ENCODE assay signal across 18 cellular contexts in the genomic region with DNA sequence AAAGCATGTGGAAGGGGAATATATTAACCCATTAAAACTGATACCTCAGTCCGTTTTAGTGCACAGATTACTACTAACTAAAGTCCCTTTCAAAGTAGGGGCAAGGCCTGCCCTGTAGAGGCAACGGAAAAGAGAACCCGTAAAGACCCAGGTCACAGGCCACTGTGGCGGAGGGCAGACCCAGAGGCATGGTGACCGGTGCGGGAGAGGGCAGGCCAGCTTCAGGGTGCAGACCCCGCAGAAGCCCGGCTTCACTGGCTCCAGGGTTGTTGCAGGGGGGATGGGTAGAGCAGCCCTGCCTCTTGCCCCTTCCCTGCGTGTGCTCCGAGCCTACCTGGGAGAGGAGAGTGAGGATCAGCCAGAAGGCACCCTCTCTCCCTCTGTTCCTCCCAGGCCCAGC. TPM values are rescaled to one million over a fixed set of nuclear protein-coding genes. Genes with fewer than 3 reads are reported as not detected.
A peak's percentile ranks its signal among the peaks of the same experiment; 100 is the strongest.
DNase-seq lines count a peak whose midpoint lies in the region; ATAC-seq and TF ChIP-seq lines count a peak whose summit lies in the region.
"Had no signal": no experiment of that assay in that cellular context is flagged by ENCODE, and none has a peak within 500 bp of the region (broad histone marks: within the 10 kb centered on the region; RNA-seq: fewer than 3 reads in every experiment).

No MANE protein-coding gene starts in this region.

- no peak overlapping the region for H3K27ac ChIP-seq in GM23338 (ENCODE audit: low read depth)
- peak overlapping the region; percentile 73 for H3K27ac ChIP-seq in layer of hippocampus (ENCODE audit: low read depth, low read length)
- peak overlapping the region; percentile 74 for H3K27ac ChIP-seq in substantia nigra (ENCODE audit: low read depth, low read length, poor library complexity, severe bottlenecking)
- no peak overlapping the region for H3K27ac ChIP-seq in coronary artery
- H3K27ac ChIP-seq: A549, GM23248 had no signal

- H3K4me2 ChIP-seq in GM23338 = no peak overlapping the region
- H3K4me2 ChIP-seq: A549 had no signal

- TF ChIP-seq CTCF in GM23338 (conservative IDR thresholded peaks at IDR 0.05; ENCODE audit: low read depth in 2 of 2) (no peak), chondrocyte (IDR thresholded peaks at IDR 0.05) (no peak), coronary artery (IDR thresholded peaks at IDR 0.05) (no peak)
- no peak for TF ChIP-seq CTCF in activated CD8-positive, alpha-beta T cell treated with anti-CD3 and anti-CD28 coated beads for 36 hours (IDR thresholded peaks at IDR 0.05)

- H3K4me3 ChIP-seq in GM23338 (no peak overlapping the region), coronary artery (no peak overlapping the region)
- H3K4me3 ChIP-seq: A549, GM23248, K562 had no signal

- no peaks in the 10 kb centered on the region for H3K27me3 ChIP-seq in GM23338 (ENCODE audit: insufficient read depth)
- H3K27me3 ChIP-seq in layer of hippocampus (ENCODE audit: control insufficient read depth, insufficient read depth, low read length) = no peaks in the 10 kb centered on the region
- H3K27me3 ChIP-seq: BE2C had no signal

- POLR2A ChIA-PET in activated CD8-positive, alpha-beta T cell treated with anti-CD3 and anti-CD28 coated beads for 36 hours (lab: Charles Lee) = no interaction called here

- H3K27me3 Mint-ChIP-seq in GM23338 (ENCODE audit: insufficient read depth, low read depth, poor library complexity) = peaks cover 13% of the 10 kb centered on the region
- H3K27me3 Mint-ChIP-seq in chondrocyte (ENCODE audit: low read depth) = peaks cover 13% of the 10 kb centered on the region
- H3K27me3 Mint-ChIP-seq in activated CD8-positive, alpha-beta T cell treated with anti-CD3 and anti-CD28 coated beads for 36 hours = no peaks in the 10 kb centered on the region

- H2AFZ ChIP-seq in GM23338 = no peak overlapping the region
- H2AFZ ChIP-seq: GM23248 had no signal

- H3K4me1 ChIP-seq in GM23338 (ENCODE audit: insufficient read depth) = no peaks in the 10 kb centered on the region
- H3K4me1 ChIP-seq: A549, BE2C had no signal

- ATAC-seq in GM23338 = peak; percentile 23
- no peak for ATAC-seq in activated CD8-positive, alpha-beta T cell treated with anti-CD3 and anti-CD28 coated beads for 36 hours

- CTCF ChIA-PET in activated CD8-positive, alpha-beta T cell treated with anti-CD3 and anti-CD28 coated beads for 36 hours (lab: Charles Lee) = interaction anchor here (0.8 to 4.4 kb wide), 27 partner anchors 8 to 386 kb away, joined by 3 to 188 read pairs (median 10); partner anchors contain the start of genes RBBP5 and TMEM81

- H3K36me3 ChIP-seq in GM23338 (ENCODE audit: insufficient read depth) = no peaks in the 10 kb centered on the region
- H3K36me3 ChIP-seq: BE2C had no signal

- H3K9me2 ChIP-seq in GM23338 (ENCODE audit: insufficient read depth) = no peaks in the 10 kb centered on the region

- H3K4me3 Mint-ChIP-seq in GM23338 (no peak overlapping the region), chondrocyte (ENCODE audit: unreplicated experiment) (no peak overlapping the region)
- H3K4me3 Mint-ChIP-seq in activated CD8-positive, alpha-beta T cell treated with anti-CD3 and anti-CD28 coated beads for 36 hours = no peak overlapping the region
- H3K4me3 Mint-ChIP-seq: CD14-positive monocyte; CD8-positive, alpha-beta T cell; H9 had no signal

- H4K20me1 ChIP-seq in GM23338 (replicated peaks; ENCODE audit: insufficient read depth) = no peaks in the 10 kb centered on the region

- intact Hi-C loops in activated CD8-positive, alpha-beta T cell treated with anti-CD3 and anti-CD28 coated beads for 36 hours (cut with micrococcal nuclease) = loop anchor here (5.0 kb wide), 1 partner anchor 73 kb away; no protein-coding TSS in a partner anchor

- H3K4me1 Mint-ChIP-seq in GM23338 = peaks cover 14% of the 10 kb centered on the region
- no peaks in the 10 kb centered on the region for H3K4me1 Mint-ChIP-seq in chondrocyte (ENCODE audit: low read depth)
- H3K4me1 Mint-ChIP-seq in activated CD8-positive, alpha-beta T cell treated with anti-CD3 and anti-CD28 coated beads for 36 hours (ENCODE audit: low read depth) = no peaks in the 10 kb centered on the region
- H3K4me1 Mint-ChIP-seq: CD14-positive monocyte had no signal

- H3K27ac Mint-ChIP-seq in GM23338 = no peak overlapping the region
- H3K27ac Mint-ChIP-seq in chondrocyte (ENCODE audit: unreplicated experiment) = no peak overlapping the region
- no peak overlapping the region for H3K27ac Mint-ChIP-seq in activated CD8-positive, alpha-beta T cell treated with anti-CD3 and anti-CD28 coated beads for 36 hours
- H3K27ac Mint-ChIP-seq: CD14-positive monocyte; CD8-positive, alpha-beta T cell; H9 had no signal

- H3F3A ChIP-seq in GM23338 (replicated peaks; ENCODE audit: low read depth) = no peaks in the 10 kb centered on the region

- H3K36me3 Mint-ChIP-seq in GM23338 (ENCODE audit: low read depth) (no peaks in the 10 kb centered on the region), chondrocyte (ENCODE audit: low read depth) (no peaks in the 10 kb centered on the region)
- H3K36me3 Mint-ChIP-seq in activated CD8-positive, alpha-beta T cell treated with anti-CD3 and anti-CD28 coated beads for 36 hours (ENCODE audit: low read depth) = no peaks in the 10 kb centered on the region
- H3K36me3 Mint-ChIP-seq: CD14-positive monocyte; CD8-positive, alpha-beta T cell had no signal

- H3K79me2 ChIP-seq in GM23338 (replicated peaks; ENCODE audit: insufficient read depth) = no peaks in the 10 kb centered on the region

- H3K9me3 Mint-ChIP-seq in GM23338 (no peaks in the 10 kb centered on the region), chondrocyte (ENCODE audit: low read depth) (no peaks in the 10 kb centered on the region)
- no peaks in the 10 kb centered on the region for H3K9me3 Mint-ChIP-seq in activated CD8-positive, alpha-beta T cell treated with anti-CD3 and anti-CD28 coated beads for 36 hours
- H3K9me3 Mint-ChIP-seq: CD14-positive monocyte; CD8-positive, alpha-beta T cell; H9 had no signal

- DNase-seq in GM23338 (ENCODE audit: low spot score) (no peak), chondrocyte (ENCODE audit: low spot score) (peak; percentile 76), substantia nigra (lab: John Stamatoyannopoulos, UW) (no peak), GM03348 (ENCODE audit: low spot score) (no peak), coronary artery (ENCODE audit: low spot score) (no peak)
- no peak for DNase-seq in activated CD8-positive, alpha-beta T cell treated with anti-CD3 and anti-CD28 coated beads for 36 hours
- no peak for DNase-seq in activated naive CD4-positive, alpha-beta T cell treated with anti-CD3 and anti-CD28 coated beads, Interleukin-2, amount 50 U/mL, for 16 hours
- DNase-seq: BE2C; CD8-positive, alpha-beta T cell; DMS53; GF-D8; GM23248; H9 had no signal

TF ChIP-seq in GM23338, 12 proteins besides CTCF, POLR2A, EP300 and RAD21 (continues in another document):
- TF ChIP-seq, protein P1, sequence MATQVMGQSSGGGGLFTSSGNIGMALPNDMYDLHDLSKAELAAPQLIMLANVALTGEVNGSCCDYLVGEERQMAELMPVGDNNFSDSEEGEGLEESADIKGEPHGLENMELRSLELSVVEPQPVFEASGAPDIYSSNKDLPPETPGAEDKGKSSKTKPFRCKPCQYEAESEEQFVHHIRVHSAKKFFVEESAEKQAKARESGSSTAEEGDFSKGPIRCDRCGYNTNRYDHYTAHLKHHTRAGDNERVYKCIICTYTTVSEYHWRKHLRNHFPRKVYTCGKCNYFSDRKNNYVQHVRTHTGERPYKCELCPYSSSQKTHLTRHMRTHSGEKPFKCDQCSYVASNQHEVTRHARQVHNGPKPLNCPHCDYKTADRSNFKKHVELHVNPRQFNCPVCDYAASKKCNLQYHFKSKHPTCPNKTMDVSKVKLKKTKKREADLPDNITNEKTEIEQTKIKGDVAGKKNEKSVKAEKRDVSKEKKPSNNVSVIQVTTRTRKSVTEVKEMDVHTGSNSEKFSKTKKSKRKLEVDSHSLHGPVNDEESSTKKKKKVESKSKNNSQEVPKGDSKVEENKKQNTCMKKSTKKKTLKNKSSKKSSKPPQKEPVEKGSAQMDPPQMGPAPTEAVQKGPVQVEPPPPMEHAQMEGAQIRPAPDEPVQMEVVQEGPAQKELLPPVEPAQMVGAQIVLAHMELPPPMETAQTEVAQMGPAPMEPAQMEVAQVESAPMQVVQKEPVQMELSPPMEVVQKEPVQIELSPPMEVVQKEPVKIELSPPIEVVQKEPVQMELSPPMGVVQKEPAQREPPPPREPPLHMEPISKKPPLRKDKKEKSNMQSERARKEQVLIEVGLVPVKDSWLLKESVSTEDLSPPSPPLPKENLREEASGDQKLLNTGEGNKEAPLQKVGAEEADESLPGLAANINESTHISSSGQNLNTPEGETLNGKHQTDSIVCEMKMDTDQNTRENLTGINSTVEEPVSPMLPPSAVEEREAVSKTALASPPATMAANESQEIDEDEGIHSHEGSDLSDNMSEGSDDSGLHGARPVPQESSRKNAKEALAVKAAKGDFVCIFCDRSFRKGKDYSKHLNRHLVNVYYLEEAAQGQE (IDR thresholded peaks at IDR 0.05; ENCODE audit: unreplicated experiment) = no peak
- TF ChIP-seq ZNF331 (CRISPR knock-in tag; IDR thresholded peaks at IDR 0.05; ENCODE audit: low read depth) = no peak
- no peak for TF ChIP-seq EZH2 (IDR thresholded peaks at IDR 0.05; ENCODE audit: low read depth, unreplicated experiment)
- TF ChIP-seq EZH2phosphoT487 (IDR thresholded peaks at IDR 0.05; ENCODE audit: unreplicated experiment) = no peak
- no peak for TF ChIP-seq NANOG (IDR thresholded peaks at IDR 0.05; ENCODE audit: borderline replicate concordance)
- no peak for TF ChIP-seq POLR2AphosphoS5 (IDR thresholded peaks at IDR 0.05; ENCODE audit: low read depth)
- no peak for TF ChIP-seq CREB1 (CRISPR knock-in tag; IDR thresholded peaks at IDR 0.05; ENCODE audit: low read depth)
- no peak for TF ChIP-seq STAT1 (IDR thresholded peaks at IDR 0.05; ENCODE audit: unreplicated experiment)
- TF ChIP-seq JUNB (IDR thresholded peaks at IDR 0.05; ENCODE audit: unreplicated experiment) = no peak
- no peak for TF ChIP-seq ZNF114 (CRISPR knock-in tag; IDR thresholded peaks at IDR 0.05)

RNA-seq across cellular contexts. Expression of gene CNTN2, which starts 17.7 kb away (rescaled TPM):
- 2.2 TPM in 2 replicates for total RNA-seq in GM23338 (2014; rRNA removed; shearing (Covaris generic))
- polyA plus RNA-seq in GM23338 (2016; fragmentation: Nextera tagmentation; extraction: Ambion mirVana) = 0.75 and 1.3 TPM in 2 replicates
- total RNA-seq in chondrocyte = not detected in 3 replicates
- total RNA-seq in activated CD8-positive, alpha-beta T cell treated with anti-CD3 and anti-CD28 coated beads for 36 hours = not detected
- total RNA-seq: CD8-positive, alpha-beta T cell; GM23248; K562 had no signal
- polyA plus RNA-seq: A549, AG04450, CD14-positive monocyte, GM23248, K562 had no signal

RNA-seq across cellular contexts. Expression of gene TMEM81, which starts 23.5 kb away (rescaled TPM):
- 2.7 and 3.6 TPM in 2 replicates for total RNA-seq in GM23338 (2014; rRNA removed; shearing (Covaris generic))
- polyA plus RNA-seq in GM23338 (2016; fragmentation: Nextera tagmentation; extraction: Ambion mirVana) = 4.5 and 5.5 TPM in 2 replicates
- 2.5 to 3.8 TPM (median 3.7 TPM) in 3 replicates for total RNA-seq in chondrocyte
- 1 to 10 TPM; 2.5 to 2.6 TPM for total RNA-seq in activated CD8-positive, alpha-beta T cell treated with anti-CD3 and anti-CD28 coated beads for 36 hours

Comparison
In these comparisons a context has a peak if more than half of its experiments do, and no peak if none do; other contexts are left out.
1. H3K27ac ChIP-seq: peak in layer of hippocampus (single experiment) and substantia nigra (single experiment); none in GM23338 (single experiment) and coronary artery (0 of 2).